In genomic region chr13:48414501-48414900, GRCh38 we compare ENCODE assay signal across 18 cellular contexts.
"Had no signal": no experiment of that assay in that cellular context is flagged by ENCODE, and none has a peak within 500 bp of the region (broad histone marks: within the 10 kb centered on the region; RNA-seq: fewer than 3 reads in every experiment).

No MANE protein-coding gene starts in this region.

- H3K9me3 ChIP-seq: left ventricle myocardium inferior, suprapubic skin, transverse colon, vagina had no signal

- ATAC-seq: foreskin keratinocyte; stimulated activated naive CD8-positive, alpha-beta T cell treated with anti-CD3 and anti-CD28 coated beads, Interleukin-15, Interleukin-2, amounts not matched to agents 100 U/mL and 50 U/mL, for 24 hours had no signal

- H3K27ac ChIP-seq: foreskin keratinocyte, left ventricle myocardium inferior, vagina had no signal

- H3K4me3 Mint-ChIP-seq: activated CD4-positive, alpha-beta T cell treated with anti-CD3 and anti-CD28 coated beads, Interleukin-2, amount 10 ng/mL, durations not matched to agents 24 days and 14 days; activated naive CD8-positive, alpha-beta T cell; activated T-helper 1 cell treated with anti-CD3 and anti-CD28 coated beads, Interleukin-12 subunit alpha, Interleukin-12 subunit beta, Interleukin-2, Interleukin-4 antibody, amounts not matched to agents 30 ng/mL and 10 ng/mL and 1 ng/mL, durations not matched to agents 14 hours and 24 hours and 36 hours; endodermal cell had no signal

- H3K27me3 ChIP-seq: foreskin keratinocyte, suprapubic skin, transverse colon, vagina had no signal

- H3K27me3 Mint-ChIP-seq: activated CD4-positive, alpha-beta T cell treated with anti-CD3 and anti-CD28 coated beads, Interleukin-2, amount 10 ng/mL, durations not matched to agents 24 days and 14 days; activated naive CD8-positive, alpha-beta T cell; progenitor cell of endocrine pancreas had no signal

- FAIRE-seq: bronchial epithelial cell had no signal

- DNase-seq: activated CD4-positive, alpha-beta T cell treated with anti-CD3 and anti-CD28 coated beads, Interleukin-2, amount 10 ng/mL, durations not matched to agents 24 days and 14 days; endodermal cell; foreskin keratinocyte; glutamatergic neuron; kidney glomerular epithelial cell; left ventricle myocardium inferior; mammary epithelial cell; midbrain; stimulated activated CD4-positive, alpha-beta T cell treated with anti-CD3 and anti-CD28 coated beads, Interleukin-2, amount 100 ng/mL, for 24 hours; stimulated activated naive CD8-positive, alpha-beta T cell treated with anti-CD3 and anti-CD28 coated beads, Interleukin-15, Interleukin-2, amounts not matched to agents 100 U/mL and 50 U/mL, for 24 hours; T1000; transverse colon had no signal

- H3K4me3 ChIP-seq: left ventricle myocardium inferior, suprapubic skin, transverse colon, vagina had no signal

- H3K36me3 ChIP-seq: transverse colon, vagina had no signal

- H3K27ac Mint-ChIP-seq: activated CD4-positive, alpha-beta T cell treated with anti-CD3 and anti-CD28 coated beads, Interleukin-2, amount 10 ng/mL, durations not matched to agents 24 days and 14 days; activated naive CD8-positive, alpha-beta T cell; activated T-helper 1 cell treated with anti-CD3 and anti-CD28 coated beads, Interleukin-12 subunit alpha, Interleukin-12 subunit beta, Interleukin-2, Interleukin-4 antibody, amounts not matched to agents 30 ng/mL and 10 ng/mL and 1 ng/mL, durations not matched to agents 14 hours and 24 hours and 36 hours; endodermal cell; progenitor cell of endocrine pancreas had no signal
